In the genomic region with DNA sequence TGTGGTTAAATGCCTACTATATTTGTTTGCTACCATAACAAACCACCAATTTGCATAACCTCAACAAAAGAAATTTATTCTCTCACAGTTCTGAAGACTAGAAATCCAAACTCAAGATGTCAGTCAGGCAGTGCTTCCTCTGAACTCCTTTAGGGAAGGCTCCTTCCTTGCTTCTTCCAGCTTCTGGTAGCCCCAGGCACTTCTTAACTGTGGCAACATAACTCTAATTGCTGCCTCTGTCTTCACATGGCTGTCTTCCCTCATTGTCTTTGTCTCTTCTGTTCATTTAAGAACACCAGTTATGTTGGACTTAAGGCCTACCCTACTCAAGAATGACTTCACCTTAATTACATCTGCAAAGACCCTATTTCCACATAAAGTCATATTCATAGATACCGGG, we compare ENCODE assay signal across 15 cellular contexts.
"Had no signal": no experiment of that assay in that cellular context is flagged by ENCODE, and none has a peak within 500 bp of the region (broad histone marks: within the 10 kb centered on the region; RNA-seq: fewer than 3 reads in every experiment).

No MANE protein-coding gene starts in this region.

- H3K27ac Mint-ChIP-seq: activated CD4-positive, alpha-beta T cell treated with anti-CD3 and anti-CD28 coated beads, Interleukin-2, amount 10 ng/mL, durations not matched to agents 24 days and 14 days; activated naive CD8-positive, alpha-beta T cell treated with anti-CD3 and anti-CD28 coated beads, Interleukin-2, amount 50 U/mL, for 24 hours; activated T-helper 1 cell treated with anti-CD3 and anti-CD28 coated beads, Interleukin-12 subunit alpha, Interleukin-12 subunit beta, Interleukin-2, Interleukin-4 antibody, amounts not matched to agents 30 ng/mL and 10 ng/mL and 1 ng/mL, durations not matched to agents 14 hours and 24 hours and 36 hours; natural killer cell treated with Interleukin-12 subunit alpha and Interleukin-12 subunit beta and Interleukin-15 and Interleukin-18, amount 100 ng/mL, for 72 hours had no signal

- ATAC-seq: activated naive CD8-positive, alpha-beta T cell treated with anti-CD3 and anti-CD28 coated beads, Interleukin-2, amount 50 U/mL, for 24 hours; foreskin keratinocyte; natural killer cell treated with Interleukin-12 subunit alpha and Interleukin-12 subunit beta and Interleukin-15 and Interleukin-18, amount 100 ng/mL, for 72 hours; right cardiac atrium had no signal

- H3K9me3 ChIP-seq: stomach, thyroid gland, uterus had no signal

- DNase-seq: activated CD4-positive, alpha-beta T cell treated with anti-CD3 and anti-CD28 coated beads, Interleukin-2, amount 10 ng/mL, durations not matched to agents 24 days and 14 days; activated naive CD4-positive, alpha-beta T cell treated with Interleukin-2 at 50 U/mL for 16 hours; activated naive CD8-positive, alpha-beta T cell treated with anti-CD3 and anti-CD28 coated beads, Interleukin-2, amount 50 U/mL, for 24 hours; head of caudate nucleus; nucleus accumbens; right cardiac atrium; small intestine; stomach; thyroid gland; uterus had no signal

- H3K4me1 ChIP-seq: foreskin keratinocyte, stomach, thyroid gland, uterus had no signal

- H3K4me1 Mint-ChIP-seq: activated CD4-positive, alpha-beta T cell treated with anti-CD3 and anti-CD28 coated beads, Interleukin-2, amount 10 ng/mL, durations not matched to agents 24 days and 14 days; activated naive CD8-positive, alpha-beta T cell treated with anti-CD3 and anti-CD28 coated beads, Interleukin-2, amount 50 U/mL, for 24 hours had no signal

- H3K27me3 Mint-ChIP-seq: activated CD4-positive, alpha-beta T cell treated with anti-CD3 and anti-CD28 coated beads, Interleukin-2, amount 10 ng/mL, durations not matched to agents 24 days and 14 days; activated naive CD8-positive, alpha-beta T cell treated with anti-CD3 and anti-CD28 coated beads, Interleukin-2, amount 50 U/mL, for 24 hours; natural killer cell treated with Interleukin-12 subunit alpha and Interleukin-12 subunit beta and Interleukin-15 and Interleukin-18, amount 100 ng/mL, for 72 hours had no signal

- H3K27ac ChIP-seq: cardiac muscle cell, foreskin keratinocyte, stomach, thyroid gland, uterus had no signal

- H3K4me3 Mint-ChIP-seq: activated CD4-positive, alpha-beta T cell treated with anti-CD3 and anti-CD28 coated beads, Interleukin-2, amount 10 ng/mL, durations not matched to agents 24 days and 14 days; activated naive CD8-positive, alpha-beta T cell treated with anti-CD3 and anti-CD28 coated beads, Interleukin-2, amount 50 U/mL, for 24 hours; activated T-helper 1 cell treated with anti-CD3 and anti-CD28 coated beads, Interleukin-12 subunit alpha, Interleukin-12 subunit beta, Interleukin-2, Interleukin-4 antibody, amounts not matched to agents 30 ng/mL and 10 ng/mL and 1 ng/mL, durations not matched to agents 14 hours and 24 hours and 36 hours; natural killer cell treated with Interleukin-12 subunit alpha and Interleukin-12 subunit beta and Interleukin-15 and Interleukin-18, amount 100 ng/mL, for 72 hours had no signal

- H3K4me3 ChIP-seq: cardiac muscle cell, stomach, thyroid gland, uterus had no signal

- H3K9me3 Mint-ChIP-seq: activated CD4-positive, alpha-beta T cell treated with anti-CD3 and anti-CD28 coated beads, Interleukin-2, amount 10 ng/mL, durations not matched to agents 24 days and 14 days; activated naive CD8-positive, alpha-beta T cell treated with anti-CD3 and anti-CD28 coated beads, Interleukin-2, amount 50 U/mL, for 24 hours; activated T-helper 1 cell treated with anti-CD3 and anti-CD28 coated beads, Interleukin-12 subunit alpha, Interleukin-12 subunit beta, Interleukin-2, Interleukin-4 antibody, amounts not matched to agents 30 ng/mL and 10 ng/mL and 1 ng/mL, durations not matched to agents 14 hours and 24 hours and 36 hours had no signal

- FAIRE-seq: astrocyte had no signal

- H3K27me3 ChIP-seq: cardiac muscle cell, foreskin keratinocyte, stomach, thyroid gland, uterus had no signal

- H3K36me3 Mint-ChIP-seq: natural killer cell treated with Interleukin-12 subunit alpha and Interleukin-12 subunit beta and Interleukin-15 and Interleukin-18, amount 100 ng/mL, for 72 hours had no signal

- H3K36me3 ChIP-seq: cardiac muscle cell, stomach, thyroid gland, uterus had no signal
